In the genomic region with DNA sequence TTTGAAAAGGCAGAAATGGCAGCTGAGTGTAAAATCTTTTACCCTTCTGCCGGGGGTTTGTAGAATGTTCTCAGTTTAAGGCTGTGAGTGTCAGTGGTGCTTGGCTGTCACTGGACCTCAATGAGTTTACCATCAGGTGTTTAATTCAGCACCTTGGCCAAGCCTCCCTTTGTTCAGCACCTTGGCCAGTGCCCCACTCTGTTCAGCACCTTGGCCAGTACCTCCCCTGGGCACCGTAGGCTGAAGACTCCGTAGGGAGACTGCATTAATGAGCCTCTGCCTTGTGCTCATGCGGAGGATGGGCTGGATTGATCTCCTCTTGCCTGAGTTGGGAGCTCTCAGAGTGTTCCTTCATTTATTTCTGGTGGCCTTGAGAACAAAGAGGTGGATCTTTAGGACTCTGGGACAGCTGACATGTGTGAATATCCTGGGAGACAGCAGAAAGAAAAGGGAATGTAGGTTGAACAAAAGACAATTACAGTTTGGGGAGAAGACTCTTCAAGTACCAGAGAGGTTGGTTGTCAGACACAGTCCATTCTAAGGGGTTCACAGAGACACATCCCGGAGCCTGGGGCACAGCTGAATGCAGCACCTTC, we compare ENCODE assay signal across 10 cellular contexts. TPM values are rescaled to one million over a fixed set of nuclear protein-coding genes. Genes with fewer than 3 reads are reported as not detected.
DNase-seq lines count a peak whose midpoint lies in the region; ATAC-seq, FAIRE-seq and TF ChIP-seq lines count a peak whose summit lies in the region.
"Had no signal": no experiment of that assay in that cellular context is flagged by ENCODE, and none has a peak within 500 bp of the region (broad histone marks: within the 10 kb centered on the region; RNA-seq: fewer than 3 reads in every experiment).

No MANE protein-coding gene starts in this region.

- no TSS peak for BruUV-seq in MCF 10A (replicated peaks; lab: Mats Ljungman, UMichigan)

- H3K4me3 ChIP-seq in breast epithelium: no peak overlapping the region
- no peak overlapping the region for H3K4me3 ChIP-seq in cardiac fibroblast (replicated peaks in 1 of 2; ENCODE audit: low read depth in 2 of 2, low read length in 2 of 2)

- TF ChIP-seq CTCF in MCF 10A (IDR thresholded peaks at IDR 0.05; ENCODE audit: unreplicated experiment): no peak
- no peak for TF ChIP-seq CTCF in breast epithelium (IDR thresholded peaks at IDR 0.05)
- no peak for TF ChIP-seq CTCF in cardiac fibroblast (IDR thresholded peaks at IDR 0.05; ENCODE audit: low read depth, low read length)
- no peak for TF ChIP-seq CTCF in mesothelial cell of epicardium (IDR thresholded peaks at IDR 0.05; ENCODE audit: unreplicated experiment)

- H3K4me3 Mint-ChIP-seq in MCF 10A (ENCODE audit: unreplicated experiment) (no peak overlapping the region), T-helper 17 cell (no peak overlapping the region), mesothelial cell of epicardium (no peak overlapping the region)

- peak; percentile 69 for FAIRE-seq in urothelium cell line (lab: Jason Lieb, UNC)
- FAIRE-seq: TTC549 had no signal

- H3K9me3 Mint-ChIP-seq in MCF 10A (ENCODE audit: unreplicated experiment) (no peaks in the 10 kb centered on the region), mesothelial cell of epicardium (peaks cover 4% of the 10 kb centered on the region)

- H3K27ac Mint-ChIP-seq in MCF 10A (ENCODE audit: low read depth, unreplicated experiment): no peak overlapping the region
- H3K27ac Mint-ChIP-seq in T-helper 17 cell: no peak overlapping the region
- H3K27ac Mint-ChIP-seq in mesothelial cell of epicardium: no peak overlapping the region

- H3K4me1 ChIP-seq in breast epithelium: no peaks in the 10 kb centered on the region

- ATAC-seq in T-helper 17 cell (peak; percentile 75), HG02938 (IDR thresholded peaks at IDR 0.05; ENCODE audit: unreplicated experiment) (no peak)

- POLR2A ChIA-PET in MCF 10A (lab: Yijun Ruan, JAX): no interaction called here

- no peaks in the 10 kb centered on the region for H3K36me3 ChIP-seq in breast epithelium

- DNase-seq in MCF 10A (ENCODE audit: unreplicated experiment): peak; percentile 70
- no peak for DNase-seq in breast epithelium (ENCODE audit: low spot score in 2 of 2)
- peak; percentile 21 to 46 (median 25) for DNase-seq in T-helper 17 cell
- DNase-seq in cardiac fibroblast (ENCODE audit: low read depth in 2 of 2): peak; percentile 56 to 64
- peak; percentile 43 to 89 for DNase-seq in mesothelial cell of epicardium (ENCODE audit: low spot score in 2 of 2, unreplicated experiment in 2 of 2)
- peak; percentile 66 for DNase-seq in urothelium cell line (ENCODE audit: low spot score)
- DNase-seq in NCI-H2107 treated with DMSO at 0.1 percent for 48 hours (lab: John Stamatoyannopoulos, UW; ENCODE audit: unreplicated experiment): no peak

- H3K36me3 Mint-ChIP-seq in MCF 10A (ENCODE audit: insufficient read depth, unreplicated experiment) (no peaks in the 10 kb centered on the region), T-helper 17 cell (ENCODE audit: low read depth) (no peaks in the 10 kb centered on the region), mesothelial cell of epicardium (no peaks in the 10 kb centered on the region)

- H3K9me3 ChIP-seq in breast epithelium: no peaks in the 10 kb centered on the region
- no peaks in the 10 kb centered on the region for H3K9me3 ChIP-seq in T-helper 17 cell (ENCODE audit: control insufficient read depth, low read length, poor library complexity, severe bottlenecking)

- no peak overlapping the region for H3K27ac ChIP-seq in breast epithelium

- CTCF ChIA-PET in MCF 10A (lab: Yijun Ruan, JAX): no interaction called here

- intact Hi-C loops in MCF 10A (cut with micrococcal nuclease): no loop called here
- intact Hi-C loops in breast epithelium (cut with DNase I; ENCODE audit: low total_unique reads): no loop called here

- no peak for TF ChIP-seq POLR2A in breast epithelium (IDR thresholded peaks at IDR 0.05)

- H3K27me3 Mint-ChIP-seq in MCF 10A (ENCODE audit: insufficient read depth, unreplicated experiment) (peaks cover 33% of the 10 kb centered on the region), T-helper 17 cell (no peaks in the 10 kb centered on the region), mesothelial cell of epicardium (ENCODE audit: low read depth) (peaks cover 11% of the 10 kb centered on the region)

- H3K27me3 ChIP-seq in breast epithelium: no peaks in the 10 kb centered on the region

- no peaks in the 10 kb centered on the region for H3K4me1 Mint-ChIP-seq in MCF 10A (ENCODE audit: insufficient read depth, unreplicated experiment)
- no peaks in the 10 kb centered on the region for H3K4me1 Mint-ChIP-seq in T-helper 17 cell
- no peaks in the 10 kb centered on the region for H3K4me1 Mint-ChIP-seq in mesothelial cell of epicardium

RNA-seq across cellular contexts. Expression of gene FAM24A, which starts 1.6 kb away (rescaled TPM):
- total RNA-seq in MCF 10A (2022) (not detected in 2 replicates), breast epithelium (not detected), T-helper 17 cell (not detected), mesothelial cell of epicardium (not detected in 3 replicates)
- total RNA-seq: skeletal muscle tissue had no signal

RNA-seq across cellular contexts. Expression of gene FAM24B, which starts 32.6 kb away (rescaled TPM):
- total RNA-seq in MCF 10A (2022): 17.1 and 23.7 TPM in 2 replicates
- total RNA-seq in breast epithelium: 1 to 10 TPM; 3.7 to 6.6 (median 5.4) TPM
- 10 to 100 TPM in 1 of 2 donors, 1 to 10 TPM in 1; 9.0 to 10.7 TPM for total RNA-seq in T-helper 17 cell
- total RNA-seq in mesothelial cell of epicardium: not detected in 3 replicates

RNA-seq across cellular contexts. Expression of gene C10orf88, which starts 42.0 kb away (rescaled TPM):
- total RNA-seq in MCF 10A (2022) (11.7 and 13.6 TPM in 2 replicates), breast epithelium (1 to 10 TPM; 4.5 to 8.0 (median 7.5) TPM), T-helper 17 cell (1 to 10 TPM; 5.7 to 6.8 TPM), mesothelial cell of epicardium (12.6 to 15.7 TPM (median 13.5 TPM) in 3 replicates)

Comparison
In these comparisons a context has a peak if more than half of its experiments do, and no peak if none do; other contexts are left out.
1. DNase-seq: peak in MCF 10A (single experiment), T-helper 17 cell (3 of 3), cardiac fibroblast (2 of 2), mesothelial cell of epicardium (2 of 2) and urothelium cell line (single experiment); none in breast epithelium (0 of 2) and NCI-H2107 treated with DMSO at 0.1 percent for 48 hours (single experiment).